Comparison of ENCODE assay signal across 8 cellular contexts in genomic region chr1:248838357-248839167, GRCh38. TPM values are rescaled to one million over a fixed set of nuclear protein-coding genes. Genes with fewer than 3 reads are reported as not detected.
A peak's percentile ranks its signal among the peaks of the same experiment; 100 is the strongest.
DNase-seq lines count a peak whose midpoint lies in the region; ATAC-seq and TF ChIP-seq lines count a peak whose summit lies in the region.

No MANE protein-coding gene starts in this region.

- no peaks in the 10 kb centered on the region for H3K36me3 Mint-ChIP-seq in CD4-positive, CD25-positive, alpha-beta regulatory T cell
- peaks cover 11% of the 10 kb centered on the region for H3K36me3 Mint-ChIP-seq in activated CD8-positive, alpha-beta T cell treated with anti-CD3 and anti-CD28 coated beads for 36 hours (ENCODE audit: low read depth)

- peak overlapping the region; percentile 89 for H3K4me3 ChIP-seq in CD4-positive, CD25-positive, alpha-beta regulatory T cell (ENCODE audit: low read depth, low read length)
- H3K4me3 ChIP-seq in ectodermal cell (ENCODE audit: insufficient read depth, low read depth, low read length), result peak overlapping the region; percentile 93

- peaks cover 7 to 34% (median 19%) of the 10 kb centered on the region in 4 donors for H3K4me1 Mint-ChIP-seq in CD4-positive, CD25-positive, alpha-beta regulatory T cell
- H3K4me1 Mint-ChIP-seq in activated CD8-positive, alpha-beta T cell treated with anti-CD3 and anti-CD28 coated beads for 36 hours (ENCODE audit: low read depth), result peaks cover 20% of the 10 kb centered on the region

- H3K9me3 ChIP-seq in CD4-positive, CD25-positive, alpha-beta regulatory T cell (ENCODE audit: control insufficient read depth in 2 of 2, low read length in 2 of 2), result no peaks in the 10 kb centered on the region
- H3K9me3 ChIP-seq in ectodermal cell (ENCODE audit: control insufficient read depth, low read length), result no peaks in the 10 kb centered on the region

- H3K36me3 ChIP-seq in CD4-positive, CD25-positive, alpha-beta regulatory T cell (ENCODE audit: control insufficient read depth, insufficient read depth, low read length), result no peaks in the 10 kb centered on the region
- H3K36me3 ChIP-seq in ectodermal cell (ENCODE audit: control insufficient read depth, insufficient read depth, low read length), result no peaks in the 10 kb centered on the region

- CTCF ChIA-PET in activated CD8-positive, alpha-beta T cell treated with anti-CD3 and anti-CD28 coated beads for 36 hours (lab: Charles Lee), result interaction anchor here (1.1 to 5.5 kb wide), 8 partner anchors 11 to 225 kb away, joined by 3 to 56 read pairs (median 4); partner anchors contain the start of genes SH3BP5L and ZNF692

- peak overlapping the region in 3 of 4 donors; percentile 94 to 97 (median 96) for H3K4me3 Mint-ChIP-seq in CD4-positive, CD25-positive, alpha-beta regulatory T cell
- H3K4me3 Mint-ChIP-seq in activated CD8-positive, alpha-beta T cell treated with anti-CD3 and anti-CD28 coated beads for 36 hours, result no peak overlapping the region

- H3K27me3 ChIP-seq in CD4-positive, CD25-positive, alpha-beta regulatory T cell (ENCODE audit: control insufficient read depth, insufficient read depth, low read length), result peaks cover 7% of the 10 kb centered on the region
- peaks cover 28% of the 10 kb centered on the region for H3K27me3 ChIP-seq in ectodermal cell (ENCODE audit: control insufficient read depth, insufficient read depth, low read length, poor library complexity, severe bottlenecking)

- WGBS in ectodermal cell, 2 experiments, result 0% methylated on average over 82 of the region's 82 CpGs

- POLR2A ChIA-PET in activated CD8-positive, alpha-beta T cell treated with anti-CD3 and anti-CD28 coated beads for 36 hours (lab: Charles Lee), result interaction anchor here (0.8 to 5.0 kb wide), 7 partner anchors 8 to 88 kb away, joined by 3 to 45 read pairs (median 6); partner anchors contain the start of genes PGBD2, SH3BP5L and ZNF692

- intact Hi-C loops in activated CD8-positive, alpha-beta T cell treated with anti-CD3 and anti-CD28 coated beads for 36 hours (cut with micrococcal nuclease), result loop anchor here (1.0 kb wide), 1 partner anchor 20 kb away; no protein-coding TSS in a partner anchor

- ATAC-seq in CD4-positive, CD25-positive, alpha-beta regulatory T cell (ENCODE audit: low read depth in 2 of 2), result peak; percentile 64 to 67
- ATAC-seq in GM19372 (IDR thresholded peaks at IDR 0.05; ENCODE audit: low read depth, unreplicated experiment) (peak; percentile 51), HG03520 (IDR thresholded peaks at IDR 0.05; ENCODE audit: unreplicated experiment) (peak; percentile 57)
- peak; percentile 67 for ATAC-seq in activated CD8-positive, alpha-beta T cell treated with anti-CD3 and anti-CD28 coated beads for 36 hours

- no peak for TF ChIP-seq CTCF in activated CD8-positive, alpha-beta T cell treated with anti-CD3 and anti-CD28 coated beads for 36 hours (IDR thresholded peaks at IDR 0.05)

- peaks cover 1% of the 10 kb centered on the region for H3K27me3 Mint-ChIP-seq in CD4-positive, CD25-positive, alpha-beta regulatory T cell
- H3K27me3 Mint-ChIP-seq in activated CD8-positive, alpha-beta T cell treated with anti-CD3 and anti-CD28 coated beads for 36 hours, result no peaks in the 10 kb centered on the region

- peak; percentile 83 to 95 (median 88) for DNase-seq in CD4-positive, CD25-positive, alpha-beta regulatory T cell
- peak; percentile 91 for DNase-seq in NCI-H748 (lab: John Stamatoyannopoulos, UW; ENCODE audit: unreplicated experiment)
- DNase-seq in activated CD8-positive, alpha-beta T cell treated with anti-CD3 and anti-CD28 coated beads for 36 hours, result peak; percentile 89
- peak; percentile 93 to 94 for DNase-seq in lung microvascular endothelial cell (ENCODE audit: low read depth in 2 of 2)
- peak; percentile 61 to 73 (median 73) for DNase-seq in stimulated activated CD4-positive, alpha-beta T cell treated with anti-CD3 and anti-CD28 coated beads, TNF-alpha, amount 100 ng/mL, for 48 hours (ENCODE audit: low read depth in 3 of 3)

- H3K4me1 ChIP-seq in CD4-positive, CD25-positive, alpha-beta regulatory T cell (ENCODE audit: control insufficient read depth, insufficient read depth, low read length, poor library complexity, severe bottlenecking), result peaks cover 16% of the 10 kb centered on the region
- H3K4me1 ChIP-seq in ectodermal cell (ENCODE audit: control insufficient read depth, insufficient read depth, low read length), result no peaks in the 10 kb centered on the region

- H3K27ac Mint-ChIP-seq in CD4-positive, CD25-positive, alpha-beta regulatory T cell, result peak overlapping the region in 2 of 3 donors; percentile 89 to 99
- H3K27ac Mint-ChIP-seq in activated CD8-positive, alpha-beta T cell treated with anti-CD3 and anti-CD28 coated beads for 36 hours, result no peak overlapping the region

- peak overlapping the region; percentile 97 for H3K27ac ChIP-seq in CD4-positive, CD25-positive, alpha-beta regulatory T cell (ENCODE audit: insufficient read depth, low read length, poor library complexity, severe bottlenecking)
- H3K27ac ChIP-seq in ectodermal cell (ENCODE audit: insufficient read depth, low read depth, low read length, poor library complexity, severe bottlenecking), result peak overlapping the region; percentile 94

- H3K9me3 Mint-ChIP-seq in CD4-positive, CD25-positive, alpha-beta regulatory T cell, result no peaks in the 10 kb centered on the region
- H3K9me3 Mint-ChIP-seq in activated CD8-positive, alpha-beta T cell treated with anti-CD3 and anti-CD28 coated beads for 36 hours, result no peaks in the 10 kb centered on the region

RNA-seq across cellular contexts. Expression of gene ZNF672, which starts 0.5 kb away (rescaled TPM):
- total RNA-seq in CD4-positive, CD25-positive, alpha-beta regulatory T cell, result 39.1 TPM
- 10 to 100 TPM; 24.8 to 33.3 (median 27.5) TPM for polyA plus RNA-seq in CD4-positive, CD25-positive, alpha-beta regulatory T cell
- total RNA-seq in activated CD8-positive, alpha-beta T cell treated with anti-CD3 and anti-CD28 coated beads for 36 hours, result 10 to 100 TPM; 43.8 to 45.1 TPM
- 38.3 TPM for polyA plus RNA-seq in ectodermal cell (2013, experiment 1 of 4)
- 31.5 TPM for polyA plus RNA-seq in ectodermal cell (2013, experiment 2 of 4)
- 28.3 TPM for polyA plus RNA-seq in ectodermal cell (2013, experiment 3 of 4)
- 29.7 TPM for polyA plus RNA-seq in ectodermal cell (2013, experiment 4 of 4)
- total RNA-seq in lung microvascular endothelial cell, result 12.0 and 16.7 TPM in 2 replicates

RNA-seq across cellular contexts. Expression of gene SH3BP5L, which starts 12.8 kb away (rescaled TPM):
- total RNA-seq in CD4-positive, CD25-positive, alpha-beta regulatory T cell, result 18.3 TPM
- polyA plus RNA-seq in CD4-positive, CD25-positive, alpha-beta regulatory T cell, result 1 to 10 TPM; 2.2 to 6.5 (median 4.5) TPM
- total RNA-seq in activated CD8-positive, alpha-beta T cell treated with anti-CD3 and anti-CD28 coated beads for 36 hours, result 10 to 100 TPM; 16.2 to 18.3 TPM
- polyA plus RNA-seq in ectodermal cell (2013, experiment 1 of 4), result 24.8 TPM
- polyA plus RNA-seq in ectodermal cell (2013, experiment 2 of 4), result 26.1 TPM
- polyA plus RNA-seq in ectodermal cell (2013, experiment 3 of 4), result 17.9 TPM
- polyA plus RNA-seq in ectodermal cell (2013, experiment 4 of 4), result 22.3 TPM
- 13.9 and 20.0 TPM in 2 replicates for total RNA-seq in lung microvascular endothelial cell

RNA-seq across cellular contexts. Expression of gene ZNF692, which starts 20.3 kb away (rescaled TPM):
- total RNA-seq in CD4-positive, CD25-positive, alpha-beta regulatory T cell, result 50.6 TPM
- polyA plus RNA-seq in CD4-positive, CD25-positive, alpha-beta regulatory T cell, result 1 to 10 TPM; 6.0 to 9.8 (median 7.2) TPM
- 10 to 100 TPM; 80.8 to 85.6 TPM for total RNA-seq in activated CD8-positive, alpha-beta T cell treated with anti-CD3 and anti-CD28 coated beads for 36 hours
- polyA plus RNA-seq in ectodermal cell (2013, experiment 1 of 4), result 63.6 TPM
- 47.8 TPM for polyA plus RNA-seq in ectodermal cell (2013, experiment 2 of 4)
- polyA plus RNA-seq in ectodermal cell (2013, experiment 3 of 4), result 58.8 TPM
- 66.0 TPM for polyA plus RNA-seq in ectodermal cell (2013, experiment 4 of 4)
- total RNA-seq in lung microvascular endothelial cell, result 4.4 and 7.9 TPM in 2 replicates

Comparison
In these comparisons a context has a peak if more than half of its experiments do, and no peak if none do; other contexts are left out.
1. Peak in every context shown above with its lines: DNase-seq, ATAC-seq, H3K4me3 ChIP-seq and H3K27ac ChIP-seq.